Comparison of ENCODE assay signal across 15 cellular contexts in genomic region chr6:21740719-21741118, GRCh38.
DNase-seq lines count a peak whose midpoint lies in the region; ATAC-seq and TF ChIP-seq lines count a peak whose summit lies in the region.
"Had no signal": no experiment of that assay in that cellular context is flagged by ENCODE, and none has a peak within 500 bp of the region (broad histone marks: within the 10 kb centered on the region; RNA-seq: fewer than 3 reads in every experiment).

No MANE protein-coding gene starts in this region.

- TF ChIP-seq POLR2A in heart left ventricle (IDR thresholded peaks at IDR 0.05) (no peak), tibial nerve (IDR thresholded peaks at IDR 0.05) (no peak), prostate gland (IDR thresholded peaks at IDR 0.05) (no peak)

- H3K27ac ChIP-seq in left ventricle myocardium inferior (replicated peaks) (peak overlapping the region; percentile 22), heart left ventricle (peak overlapping the region in 3 of 12 donors; percentile 19 to 44 (median 38)), tibial nerve (peak overlapping the region in 1 of 4 donors; percentile 12), prostate gland (no peak overlapping the region)
- H3K27ac ChIP-seq in effector memory CD4-positive, alpha-beta T cell (ENCODE audit: insufficient read depth, low read length, poor library complexity, severe bottlenecking): no peak overlapping the region
- H3K27ac ChIP-seq: hepatocyte, WERI-Rb-1 had no signal

- TF ChIP-seq EP300 in tibial nerve (IDR thresholded peaks at IDR 0.05): no peak

- H3K36me3 ChIP-seq in left ventricle myocardium inferior: no peaks in the 10 kb centered on the region
- no peaks in the 10 kb centered on the region for H3K36me3 ChIP-seq in heart left ventricle
- H3K36me3 ChIP-seq in effector memory CD4-positive, alpha-beta T cell (ENCODE audit: control insufficient read depth, insufficient read depth, low read length): no peaks in the 10 kb centered on the region
- no peaks in the 10 kb centered on the region for H3K36me3 ChIP-seq in tibial nerve
- no peaks in the 10 kb centered on the region for H3K36me3 ChIP-seq in prostate gland
- H3K36me3 ChIP-seq: Peyer's patch, WERI-Rb-1 had no signal

- H3K4me3 ChIP-seq in left ventricle myocardium inferior: no peak overlapping the region
- peak overlapping the region in 2 of 12 donors; percentile 1 to 15 for H3K4me3 ChIP-seq in heart left ventricle
- H3K4me3 ChIP-seq in fibroblast of villous mesenchyme (ENCODE audit: low read depth, low read length): no peak overlapping the region
- no peak overlapping the region for H3K4me3 ChIP-seq in effector memory CD4-positive, alpha-beta T cell (ENCODE audit: insufficient read depth, low read depth, low read length, poor library complexity, severe bottlenecking)
- H3K4me3 ChIP-seq in tibial nerve: no peak overlapping the region
- no peak overlapping the region for H3K4me3 ChIP-seq in prostate gland
- H3K4me3 ChIP-seq: hepatocyte, mucosa of descending colon, Peyer's patch had no signal

- 43 to 62% (median 49%) methylated on average over 3 of the region's 3 CpGs for WGBS in heart left ventricle, 4 donors
- WGBS in tibial nerve, 2 donors: 59 to 63% methylated on average over 3 of the region's 3 CpGs
- WGBS in prostate gland: 26% methylated on average over 3 of the region's 3 CpGs

- peaks cover 24% of the 10 kb centered on the region for H3K4me1 ChIP-seq in left ventricle myocardium inferior
- H3K4me1 ChIP-seq in heart left ventricle: peaks cover 0 to 26% (median 13%) of the 10 kb centered on the region in 12 donors
- H3K4me1 ChIP-seq in effector memory CD4-positive, alpha-beta T cell (ENCODE audit: control insufficient read depth, insufficient read depth, low read length, poor library complexity, severe bottlenecking): no peaks in the 10 kb centered on the region
- H3K4me1 ChIP-seq in tibial nerve: peaks cover 0 to 6% (median 2%) of the 10 kb centered on the region in 4 donors
- no peaks in the 10 kb centered on the region for H3K4me1 ChIP-seq in prostate gland (replicated peaks)

- TF ChIP-seq CTCF in left ventricle myocardium inferior (IDR thresholded peaks at IDR 0.05; ENCODE audit: borderline replicate concordance) (no peak), heart left ventricle (IDR thresholded peaks at IDR 0.05) (no peak), fibroblast of villous mesenchyme (IDR thresholded peaks at IDR 0.05; ENCODE audit: insufficient read depth, low read depth, low read length) (no peak), tibial nerve (IDR thresholded peaks at IDR 0.05) (no peak), prostate gland (IDR thresholded peaks at IDR 0.05) (no peak)

- intact Hi-C loops in left ventricle myocardium inferior (cut with micrococcal nuclease): no loop called here
- intact Hi-C loops in heart left ventricle (cut with DNase I): loop anchor here in 3 of 10 donors (2.0 to 10.0 kb wide), 3 partner anchors 72 to 174 kb away; no protein-coding TSS in a partner anchor
- intact Hi-C loops in prostate gland (cut with DNase I): loop anchor here (10.0 kb wide), 1 partner anchor 146 kb away; the partner anchor contains the start of gene SOX4

- H3K9me3 ChIP-seq in left ventricle myocardium inferior (replicated peaks) (no peaks in the 10 kb centered on the region), heart left ventricle (no peaks in the 10 kb centered on the region), tibial nerve (no peaks in the 10 kb centered on the region), prostate gland (no peaks in the 10 kb centered on the region)
- no peaks in the 10 kb centered on the region for H3K9me3 ChIP-seq in effector memory CD4-positive, alpha-beta T cell (ENCODE audit: control insufficient read depth, low read length)
- H3K9me3 ChIP-seq: mucosa of descending colon, Peyer's patch had no signal

- H3K27me3 ChIP-seq in left ventricle myocardium inferior (ENCODE audit: low read depth) (no peaks in the 10 kb centered on the region), heart left ventricle (no peaks in the 10 kb centered on the region), tibial nerve (no peaks in the 10 kb centered on the region), prostate gland (replicated peaks; ENCODE audit: insufficient read depth) (no peaks in the 10 kb centered on the region)
- no peaks in the 10 kb centered on the region for H3K27me3 ChIP-seq in effector memory CD4-positive, alpha-beta T cell (replicated peaks; ENCODE audit: control insufficient read depth, insufficient read depth, low read length, poor library complexity, severe bottlenecking)
- H3K27me3 ChIP-seq: hepatocyte, Peyer's patch had no signal

- DNase-seq in left ventricle myocardium inferior: no peak
- DNase-seq in heart left ventricle: no peak
- peak; percentile 24 for DNase-seq in fibroblast of villous mesenchyme (ENCODE audit: low read depth)
- no peak for DNase-seq in effector memory CD4-positive, alpha-beta T cell
- DNase-seq in tibial nerve (ENCODE audit: low spot score in 2 of 2): no peak
- no peak for DNase-seq in prostate gland (ENCODE audit: low spot score)
- DNase-seq in T-helper 2 cell: no peak
- DNase-seq: activated T-cell treated with anti-CD3 and anti-CD28 coated beads, Interleukin-2, amount 50 U/mL, for 48 hours; MM.1S; mucosa of descending colon; Peyer's patch; WERI-Rb-1 had no signal

- ATAC-seq in heart left ventricle (no peak), SK-N-SH treated with all-trans-retinoic acid at 6 μM for 48 hours (peak; percentile 69)
- ATAC-seq: HCT116, mucosa of descending colon had no signal

TF ChIP-seq in SK-N-SH treated with all-trans-retinoic acid at 6 μM for 48 hours, 23 proteins besides CTCF, POLR2A, EP300 and RAD21 (continues in another document):
- peak; percentile 96 for TF ChIP-seq GLIS3 (CRISPR knock-in tag; IDR thresholded peaks at IDR 0.05)
- no peak for TF ChIP-seq PPARA (CRISPR knock-in tag; IDR thresholded peaks at IDR 0.05; ENCODE audit: borderline replicate concordance)
- TF ChIP-seq ZNF70 (CRISPR knock-in tag; IDR thresholded peaks at IDR 0.05): no peak
- peak; percentile 94 for TF ChIP-seq ESRRG (CRISPR knock-in tag; IDR thresholded peaks at IDR 0.05)
- TF ChIP-seq ISL1 (CRISPR knock-in tag; IDR thresholded peaks at IDR 0.05): peak; percentile 98
- peak; percentile 78; the same call in 1 of the 2 replicates for TF ChIP-seq ZFP3 (CRISPR knock-in tag; IDR thresholded peaks at IDR 0.05)
- TF ChIP-seq ZFP30 (CRISPR knock-in tag; IDR thresholded peaks at IDR 0.05): no peak
- TF ChIP-seq TCF4 (CRISPR knock-in tag; IDR thresholded peaks at IDR 0.05; ENCODE audit: borderline replicate concordance): peak; percentile 91
- no peak for TF ChIP-seq OSR1 (CRISPR knock-in tag; IDR thresholded peaks at IDR 0.05)
- TF ChIP-seq, protein P1, sequence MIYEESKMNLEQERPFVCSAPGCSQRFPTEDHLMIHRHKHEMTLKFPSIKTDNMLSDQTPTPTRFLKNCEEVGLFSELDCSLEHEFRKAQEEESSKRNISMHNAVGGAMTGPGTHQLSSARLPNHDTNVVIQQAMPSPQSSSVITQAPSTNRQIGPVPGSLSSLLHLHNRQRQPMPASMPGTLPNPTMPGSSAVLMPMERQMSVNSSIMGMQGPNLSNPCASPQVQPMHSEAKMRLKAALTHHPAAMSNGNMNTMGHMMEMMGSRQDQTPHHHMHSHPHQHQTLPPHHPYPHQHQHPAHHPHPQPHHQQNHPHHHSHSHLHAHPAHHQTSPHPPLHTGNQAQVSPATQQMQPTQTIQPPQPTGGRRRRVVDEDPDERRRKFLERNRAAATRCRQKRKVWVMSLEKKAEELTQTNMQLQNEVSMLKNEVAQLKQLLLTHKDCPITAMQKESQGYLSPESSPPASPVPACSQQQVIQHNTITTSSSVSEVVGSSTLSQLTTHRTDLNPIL (CRISPR knock-in tag; IDR thresholded peaks at IDR 0.05; ENCODE audit: low read depth): peak; percentile 96
- peak; percentile 39; the same call in 1 of the 2 replicates for TF ChIP-seq TOX (CRISPR knock-in tag; IDR thresholded peaks at IDR 0.05; ENCODE audit: borderline replicate concordance)
- TF ChIP-seq, protein P2, sequence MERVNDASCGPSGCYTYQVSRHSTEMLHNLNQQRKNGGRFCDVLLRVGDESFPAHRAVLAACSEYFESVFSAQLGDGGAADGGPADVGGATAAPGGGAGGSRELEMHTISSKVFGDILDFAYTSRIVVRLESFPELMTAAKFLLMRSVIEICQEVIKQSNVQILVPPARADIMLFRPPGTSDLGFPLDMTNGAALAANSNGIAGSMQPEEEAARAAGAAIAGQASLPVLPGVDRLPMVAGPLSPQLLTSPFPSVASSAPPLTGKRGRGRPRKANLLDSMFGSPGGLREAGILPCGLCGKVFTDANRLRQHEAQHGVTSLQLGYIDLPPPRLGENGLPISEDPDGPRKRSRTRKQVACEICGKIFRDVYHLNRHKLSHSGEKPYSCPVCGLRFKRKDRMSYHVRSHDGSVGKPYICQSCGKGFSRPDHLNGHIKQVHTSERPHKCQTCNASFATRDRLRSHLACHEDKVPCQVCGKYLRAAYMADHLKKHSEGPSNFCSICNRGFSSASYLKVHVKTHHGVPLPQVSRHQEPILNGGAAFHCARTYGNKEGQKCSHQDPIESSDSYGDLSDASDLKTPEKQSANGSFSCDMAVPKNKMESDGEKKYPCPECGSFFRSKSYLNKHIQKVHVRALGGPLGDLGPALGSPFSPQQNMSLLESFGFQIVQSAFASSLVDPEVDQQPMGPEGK (CRISPR knock-in tag; IDR thresholded peaks at IDR 0.05; ENCODE audit: borderline replicate concordance): peak; percentile 89; the same call in 1 of the 2 replicates
- no peak for TF ChIP-seq ZNF8 (CRISPR knock-in tag; IDR thresholded peaks at IDR 0.05)
- 0 out of 2 replicates have a peak, but pooled peaks have one; percentile 31 for TF ChIP-seq CSDC2 (CRISPR knock-in tag; IDR thresholded peaks at IDR 0.05)
- TF ChIP-seq BACH2 (CRISPR knock-in tag; IDR thresholded peaks at IDR 0.05; ENCODE audit: borderline replicate concordance): no peak
- TF ChIP-seq, protein P3, sequence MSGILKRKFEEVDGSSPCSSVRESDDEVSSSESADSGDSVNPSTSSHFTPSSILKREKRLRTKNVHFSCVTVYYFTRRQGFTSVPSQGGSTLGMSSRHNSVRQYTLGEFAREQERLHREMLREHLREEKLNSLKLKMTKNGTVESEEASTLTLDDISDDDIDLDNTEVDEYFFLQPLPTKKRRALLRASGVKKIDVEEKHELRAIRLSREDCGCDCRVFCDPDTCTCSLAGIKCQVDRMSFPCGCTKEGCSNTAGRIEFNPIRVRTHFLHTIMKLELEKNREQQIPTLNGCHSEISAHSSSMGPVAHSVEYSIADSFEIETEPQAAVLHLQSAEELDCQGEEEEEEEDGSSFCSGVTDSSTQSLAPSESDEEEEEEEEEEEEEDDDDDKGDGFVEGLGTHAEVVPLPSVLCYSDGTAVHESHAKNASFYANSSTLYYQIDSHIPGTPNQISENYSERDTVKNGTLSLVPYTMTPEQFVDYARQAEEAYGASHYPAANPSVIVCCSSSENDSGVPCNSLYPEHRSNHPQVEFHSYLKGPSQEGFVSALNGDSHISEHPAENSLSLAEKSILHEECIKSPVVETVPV (CRISPR knock-in tag; IDR thresholded peaks at IDR 0.05): peak; percentile 88; the same call in 1 of the 2 replicates
- 0 out of 2 replicates have a peak, but pooled peaks have one; percentile 69 for TF ChIP-seq SNAI2 (CRISPR knock-in tag; IDR thresholded peaks at IDR 0.05)
